In the genomic region with DNA sequence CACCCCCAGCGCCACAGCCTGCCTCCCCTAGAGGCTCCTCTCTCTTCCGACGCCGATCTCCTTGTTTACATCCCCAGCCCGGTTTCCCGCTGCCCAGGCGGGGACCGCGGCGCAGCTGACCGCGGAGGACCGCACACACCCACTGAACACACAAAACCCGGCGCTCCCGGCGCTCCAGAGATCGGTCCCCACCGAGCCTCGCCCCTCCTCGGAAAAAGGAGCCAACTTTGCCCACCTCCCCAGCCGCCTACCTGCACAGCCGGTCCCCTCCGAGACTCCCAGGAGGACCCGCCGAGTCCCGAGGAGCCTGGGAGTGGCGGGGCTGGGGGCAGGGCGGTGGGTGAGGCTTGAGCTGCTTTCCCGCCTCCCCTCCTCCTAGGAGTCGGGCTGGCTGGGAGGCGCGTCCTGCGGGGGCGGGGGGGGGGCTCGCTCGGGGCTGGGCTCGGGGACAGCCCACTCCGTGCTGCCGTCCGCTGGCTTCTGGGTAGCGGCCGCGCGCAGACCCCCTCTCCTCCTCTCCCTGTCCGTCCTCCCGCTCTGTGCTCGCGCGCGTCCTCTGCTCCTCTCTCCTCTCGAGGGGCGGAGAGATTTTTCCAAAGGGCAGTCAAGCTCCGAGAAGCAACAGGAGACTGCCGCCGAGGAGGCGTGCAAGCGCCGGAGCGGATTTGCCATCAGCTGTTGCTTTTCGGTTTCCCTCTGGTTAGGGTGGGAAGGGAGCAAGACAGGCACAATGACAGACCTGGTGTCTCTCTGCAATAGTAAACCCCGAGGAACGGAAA, we compare ENCODE assay signal across 9 cellular contexts. TPM values are rescaled to one million over a fixed set of nuclear protein-coding genes. Genes with fewer than 3 reads are reported as not detected.
DNase-seq lines count a peak whose midpoint lies in the region; ATAC-seq and TF ChIP-seq lines count a peak whose summit lies in the region.
"Had no signal": no experiment of that assay in that cellular context is flagged by ENCODE, and none has a peak within 500 bp of the region (broad histone marks: within the 10 kb centered on the region; RNA-seq: fewer than 3 reads in every experiment).

A gene with protein sequence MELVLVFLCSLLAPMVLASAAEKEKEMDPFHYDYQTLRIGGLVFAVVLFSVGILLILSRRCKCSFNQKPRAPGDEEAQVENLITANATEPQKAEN (minus strand): TSS at position 318 of the 779 bp plus-strand sequence. CDS start 33,882 bp downstream, outside the sequence.

- ATAC-seq in Panc1 (peak; percentile 32), HG03175 (IDR thresholded peaks at IDR 0.05; ENCODE audit: unreplicated experiment) (no peak)

- H3K36me3 ChIP-seq in Panc1 (ENCODE audit: control insufficient read depth, insufficient read depth, low read length) (no peaks in the 10 kb centered on the region), mesodermal cell (ENCODE audit: control insufficient read depth, insufficient read depth, low read length) (no peaks in the 10 kb centered on the region), tibial artery (no peaks in the 10 kb centered on the region)
- no peaks in the 10 kb centered on the region for H3K36me3 ChIP-seq in effector memory CD4-positive, alpha-beta T cell (ENCODE audit: control insufficient read depth, insufficient read depth, low read length)

- in situ Hi-C loops in Panc1 (cut with HindIII; ENCODE audit: low pct_unique_long_range_greater_than_20kb, low sequenced_read_pairs) = no loop called here

- CTCF ChIA-PET in Panc1 (lab: Charles Lee) = interaction anchor here (0.6 to 1.3 kb wide), 4 partner anchors 12 to 145 kb away, joined by 3 to 5 read pairs (median 3); no protein-coding TSS in a partner anchor
- CTCF ChIA-PET in GM10248 (lab: Yijun Ruan, JAX) = interaction anchor here (1.0 kb wide), 1 partner anchor 70 kb away, joined by 4 read pairs; no protein-coding TSS in a partner anchor

- POLR2A ChIA-PET in Panc1 (lab: Charles Lee) = no interaction called here
- POLR2A ChIA-PET in GM10248 (lab: Yijun Ruan, JAX) = no interaction called here

- H3K27me3 ChIP-seq in Panc1 (ENCODE audit: control insufficient read depth, insufficient read depth, low read length) (peaks cover 69% of the 10 kb centered on the region), tibial artery (peaks cover 4 to 69% of the 10 kb centered on the region in 2 donors)
- peaks cover 23% of the 10 kb centered on the region for H3K27me3 ChIP-seq in effector memory CD4-positive, alpha-beta T cell (replicated peaks; ENCODE audit: control insufficient read depth, insufficient read depth, low read length, poor library complexity, severe bottlenecking)

- H3K4me1 ChIP-seq in Panc1 (ENCODE audit: control insufficient read depth, insufficient read depth, low read length) (peaks cover 12% of the 10 kb centered on the region; the same call in 1 of the 2 replicates), mesodermal cell (ENCODE audit: control insufficient read depth, insufficient read depth, low read length, poor library complexity, severe bottlenecking) (peaks cover 9% of the 10 kb centered on the region), tibial artery (peaks cover 0 to 19% (median 14%) of the 10 kb centered on the region in 4 donors)
- H3K4me1 ChIP-seq in effector memory CD4-positive, alpha-beta T cell (ENCODE audit: control insufficient read depth, insufficient read depth, low read length, poor library complexity, severe bottlenecking) = peaks cover 24% of the 10 kb centered on the region

- 0% methylated on average over 25 to 34 of the region's 63 CpGs for WGBS in mesodermal cell (ENCODE audit: insufficient coverage in 2 of 2), 2 experiments

- TF ChIP-seq CTCF in Panc1 (IDR thresholded peaks at IDR 0.05) (no peak), tibial artery (IDR thresholded peaks at IDR 0.05) (no peak), GM10248 (IDR thresholded peaks at IDR 0.05; ENCODE audit: control extremely low read depth, extremely low read depth, low read depth, missing control alignments) (no peak)

- intact Hi-C loops in Panc1 (cut with micrococcal nuclease; ENCODE audit: unreplicated experiment) = no loop called here
- intact Hi-C loops in tibial artery (cut with DNase I; ENCODE audit: low total_unique reads) = no loop called here

- BruUV-seq in Panc1 (replicated peaks; lab: Mats Ljungman, UMichigan) = no TSS peak

- H3K27ac ChIP-seq in Panc1 (ENCODE audit: low read length) (no peak within 1 kb of the TSS), mesodermal cell (ENCODE audit: low read depth, low read length, severe bottlenecking) (peak within 1 kb of the TSS; percentile 10), tibial artery (peak within 1 kb of the TSS in 1 of 2 donors; percentile 46)
- H3K27ac ChIP-seq in effector memory CD4-positive, alpha-beta T cell (ENCODE audit: insufficient read depth, low read length, poor library complexity, severe bottlenecking) = no peak within 1 kb of the TSS

- no peaks in the 10 kb centered on the region for H3K9me3 ChIP-seq in Panc1 (ENCODE audit: control insufficient read depth, insufficient read depth, low read depth, low read length)
- H3K9me3 ChIP-seq in effector memory CD4-positive, alpha-beta T cell (ENCODE audit: control insufficient read depth, low read length) = no peaks in the 10 kb centered on the region
- no peaks in the 10 kb centered on the region for H3K9me3 ChIP-seq in mesodermal cell (ENCODE audit: control insufficient read depth, low read length)
- H3K9me3 ChIP-seq in tibial artery = no peaks in the 10 kb centered on the region

- H3K4me3 ChIP-seq in Panc1 (ENCODE audit: low read depth in 2 of 2, low read length in 2 of 2) (peak within 1 kb of the TSS; percentile 29 to 37), mesodermal cell (ENCODE audit: extremely low read depth, insufficient read depth, low read length, poor library complexity, severe bottlenecking) (peak within 1 kb of the TSS; percentile 81), tibial artery (peak within 1 kb of the TSS; percentile 46 to 49)
- H3K4me3 ChIP-seq in effector memory CD4-positive, alpha-beta T cell (ENCODE audit: insufficient read depth, low read depth, low read length, poor library complexity, severe bottlenecking) = peak within 1 kb of the TSS; percentile 62

- DNase-seq in NCI-H524 (lab: John Stamatoyannopoulos, UW) = peak; percentile 63 to 67
- no peak for DNase-seq in NCI-H524 treated with DMSO at 0.1 percent for 48 hours (lab: John Stamatoyannopoulos, UW)
- no peak for DNase-seq in Panc1 (ENCODE audit: low read depth, low spot score)
- DNase-seq in effector memory CD4-positive, alpha-beta T cell = no peak
- DNase-seq in tibial artery = no peak
- DNase-seq in GM10248 (ENCODE audit: extremely low spot score) = no peak

RNA-seq across cellular contexts. Expression of the gene that starts here (rescaled TPM):
- total RNA-seq in Panc1 (2021; ENCODE audit: unreplicated experiment) = 0.54 TPM
- 0.16 TPM for polyA plus RNA-seq in Panc1 (2012; ENCODE audit: insufficient read length)
- 147 TPM for polyA plus RNA-seq in mesodermal cell (2013, experiment 1 of 2)
- polyA plus RNA-seq in mesodermal cell (2013, experiment 2 of 2) = 143 TPM
- total RNA-seq: T-helper 1 cell treated with Interleukin-12 subunit alpha and Interleukin-12 subunit beta and Interleukin-4 antibody, amounts not matched to agents 30 ng/mL and 1 ng/mL, for 36 hours had no signal

Comparison
In these comparisons a context has a peak if more than half of its experiments do, and no peak if none do; other contexts are left out.
1. DNase-seq: peak in NCI-H524 (2 of 2); none in NCI-H524 treated with DMSO at 0.1 percent for 48 hours (single experiment), Panc1 (single experiment), effector memory CD4-positive, alpha-beta T cell (0 of 3), tibial artery (0 of 2) and GM10248 (single experiment).
2. Peak in ATAC-seq and H3K4me3 ChIP-seq in Panc1; RNA of the gene not detected or under 1 TPM.
3. Peak in every context shown above with its lines, with median percentiles within 50 percentile points of each other: H3K4me3 ChIP-seq.